ENCODE assay signal across 12 cellular contexts in the genomic region with DNA sequence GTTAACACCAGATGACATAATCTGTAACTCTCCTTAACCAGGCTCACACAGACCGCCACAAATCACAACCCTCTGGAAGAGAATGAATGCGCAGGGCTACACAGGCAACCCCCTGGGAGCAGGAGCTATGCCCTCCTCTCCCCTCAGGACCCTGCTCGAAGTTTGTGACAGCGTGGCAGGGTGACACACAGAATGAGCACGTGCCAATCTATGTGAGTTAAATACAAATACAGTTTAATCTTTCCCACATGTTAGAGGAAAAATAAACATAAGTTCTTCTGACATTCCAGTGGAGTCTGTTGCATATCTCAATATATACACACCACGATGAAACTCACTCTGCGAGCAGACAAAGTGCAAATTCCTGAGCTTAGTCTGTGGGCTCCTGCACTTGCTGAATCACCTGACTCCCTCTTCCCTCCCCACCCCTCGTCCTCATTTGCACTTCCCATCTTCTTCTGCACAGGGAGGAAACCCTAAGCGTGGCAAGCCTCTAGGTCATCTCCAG. TPM values are rescaled to one million over a fixed set of nuclear protein-coding genes. Genes with fewer than 3 reads are reported as not detected.
DNase-seq lines count a peak whose midpoint lies in the region; ATAC-seq and TF ChIP-seq lines count a peak whose summit lies in the region.
"Had no signal": no experiment of that assay in that cellular context is flagged by ENCODE, and none has a peak within 500 bp of the region (broad histone marks: within the 10 kb centered on the region; RNA-seq: fewer than 3 reads in every experiment).

No MANE protein-coding gene starts in this region.

- peaks cover 61% of the 10 kb centered on the region for H3K4me1 Mint-ChIP-seq in HFFc6 (ENCODE audit: low read depth)
- no peaks in the 10 kb centered on the region for H3K4me1 Mint-ChIP-seq in immature natural killer cell
- H3K4me1 Mint-ChIP-seq: activated naive CD4-positive, alpha-beta T cell treated with anti-CD3 and anti-CD28 coated beads, Interleukin-2, amount 10 ng/mL, durations not matched to agents 7 days and 5 days; stimulated activated effector memory CD8-positive, alpha-beta T cell treated with anti-CD3 and anti-CD28 coated beads, Interleukin-12 subunit alpha, Interleukin-12 subunit beta, amount 100 ng/mL, for 72 hours had no signal

- ATAC-seq in GM18873 (IDR thresholded peaks at IDR 0.05; ENCODE audit: low FRiP score, unreplicated experiment): no peak
- ATAC-seq in GM19463 (IDR thresholded peaks at IDR 0.05; ENCODE audit: unreplicated experiment): no peak
- ATAC-seq: stimulated activated effector memory CD8-positive, alpha-beta T cell treated with anti-CD3 and anti-CD28 coated beads, Interleukin-12 subunit alpha, Interleukin-12 subunit beta, amount 100 ng/mL, for 72 hours had no signal

- no peak for TF ChIP-seq CTCF in HFFc6 (IDR thresholded peaks at IDR 0.05)

- H3K27ac Mint-ChIP-seq in HFFc6 (peak overlapping the region; percentile 94), immature natural killer cell (no peak overlapping the region)
- H3K27ac Mint-ChIP-seq: activated naive CD4-positive, alpha-beta T cell treated with anti-CD3 and anti-CD28 coated beads, Interleukin-2, amount 10 ng/mL, durations not matched to agents 7 days and 5 days; nephron progenitor cell; stimulated activated effector memory CD8-positive, alpha-beta T cell treated with anti-CD3 and anti-CD28 coated beads, Interleukin-12 subunit alpha, Interleukin-12 subunit beta, amount 100 ng/mL, for 72 hours had no signal

- H3K9me3 Mint-ChIP-seq in HFFc6 (peaks cover 11% of the 10 kb centered on the region), immature natural killer cell (no peaks in the 10 kb centered on the region)
- H3K9me3 Mint-ChIP-seq: activated naive CD4-positive, alpha-beta T cell treated with anti-CD3 and anti-CD28 coated beads, Interleukin-2, amount 10 ng/mL, durations not matched to agents 7 days and 5 days; nephron progenitor cell; stimulated activated effector memory CD8-positive, alpha-beta T cell treated with anti-CD3 and anti-CD28 coated beads, Interleukin-12 subunit alpha, Interleukin-12 subunit beta, amount 100 ng/mL, for 72 hours had no signal

- H3K4me3 Mint-ChIP-seq in HFFc6 (peak overlapping the region; percentile 70), immature natural killer cell (no peak overlapping the region)
- H3K4me3 Mint-ChIP-seq: activated naive CD4-positive, alpha-beta T cell treated with anti-CD3 and anti-CD28 coated beads, Interleukin-2, amount 10 ng/mL, durations not matched to agents 7 days and 5 days; nephron progenitor cell; stimulated activated effector memory CD8-positive, alpha-beta T cell treated with anti-CD3 and anti-CD28 coated beads, Interleukin-12 subunit alpha, Interleukin-12 subunit beta, amount 100 ng/mL, for 72 hours had no signal

- H3K36me3 Mint-ChIP-seq in HFFc6 (ENCODE audit: low read depth) (peaks cover 40% of the 10 kb centered on the region), immature natural killer cell (no peaks in the 10 kb centered on the region)
- H3K36me3 Mint-ChIP-seq: activated naive CD4-positive, alpha-beta T cell treated with anti-CD3 and anti-CD28 coated beads, Interleukin-2, amount 10 ng/mL, durations not matched to agents 7 days and 5 days had no signal

- DNase-seq in A172 (ENCODE audit: low spot score) (peak; percentile 37), HFFc6 (peak; percentile 89), amniotic stem cell (lab: John Stamatoyannopoulos, UW) (peak; percentile 79), hepatic stellate cell (ENCODE audit: low spot score) (peak; percentile 82), cerebellum (ENCODE audit: low spot score) (no peak), immature natural killer cell (no peak)
- DNase-seq: activated naive CD4-positive, alpha-beta T cell treated with anti-CD3 and anti-CD28 coated beads, Interleukin-2, amount 10 ng/mL, durations not matched to agents 7 days and 5 days; NCI-H446 treated with DMSO at 0.1 percent for 48 hours; nephron progenitor cell had no signal

- peaks cover 4% of the 10 kb centered on the region for H3K27me3 Mint-ChIP-seq in HFFc6 (ENCODE audit: insufficient read depth)
- peaks cover 0 to 3% (median 3%) of the 10 kb centered on the region in 3 donors for H3K27me3 Mint-ChIP-seq in immature natural killer cell (ENCODE audit: low read depth in 3 of 3)
- H3K27me3 Mint-ChIP-seq: activated naive CD4-positive, alpha-beta T cell treated with anti-CD3 and anti-CD28 coated beads, Interleukin-2, amount 10 ng/mL, durations not matched to agents 7 days and 5 days had no signal

RNA-seq across cellular contexts. Expression of gene BCAT1, which starts 37.6 kb away (rescaled TPM):
- total RNA-seq in A172 (2014; rRNA removed; shearing (Covaris generic)): 15.8 and 32.8 TPM in 2 replicates
- 100 to 1,000 TPM; 156 to 180 (median 173) TPM for total RNA-seq in HFFc6 (2021; fragmentation: NEBNext Ultra II Directional; extraction: Animal tissue kit (Norgen Biotek cat#: 25700))
- total RNA-seq in cerebellum: 50.1 TPM
- polyA plus RNA-seq in immature natural killer cell: under 1 TPM in 2 of 3 donors, not detected in 1; 0.10 to 0.20 TPM

Comparison
In these comparisons a context has a peak if more than half of its experiments do, and no peak if none do; other contexts are left out.
1. DNase-seq: peak in A172 (single experiment), HFFc6 (single experiment), amniotic stem cell (single experiment) and hepatic stellate cell (single experiment); none in cerebellum (single experiment) and immature natural killer cell (0 of 3).